ENCODE assay signal across 25 cellular contexts in genomic region chr2:357811-358210, GRCh38.
DNase-seq lines count a peak whose midpoint lies in the region; ATAC-seq, FAIRE-seq and TF ChIP-seq lines count a peak whose summit lies in the region.
"Had no signal": no experiment of that assay in that cellular context is flagged by ENCODE, and none has a peak within 500 bp of the region (broad histone marks: within the 10 kb centered on the region; RNA-seq: fewer than 3 reads in every experiment).

No MANE protein-coding gene starts in this region.

- H3K9me3 ChIP-seq in right atrium auricular region (no peaks in the 10 kb centered on the region), esophagus muscularis mucosa (peaks cover 0 to 12% (median 0%) of the 10 kb centered on the region in 4 donors)
- H3K9me3 ChIP-seq: BE2C had no signal

- DNase-seq in right atrium auricular region (ENCODE audit: low spot score) (peak; percentile 23), Right ventricle myocardium superior (no peak), esophagus muscularis mucosa (ENCODE audit: extremely low spot score) (peak; percentile 91), H54 (ENCODE audit: insufficient read length, low spot score) (no peak)
- DNase-seq: ACHN; BE2C; C1 segment of cervical spinal cord; CD4-positive, alpha-beta memory T cell; CD4-positive, CD25-positive, alpha-beta regulatory T cell; CD8-positive, alpha-beta memory T cell; COR-L47; DMS 273 treated with DMSO at 0.1 percent for 48 hours; DMS153; DMS53; DMS79; DND-41; EL; GDM1 had no signal

- ATAC-seq in Right ventricle myocardium superior (ENCODE audit: poor library complexity): no peak
- no peak for ATAC-seq in HG03432 (IDR thresholded peaks at IDR 0.05; ENCODE audit: unreplicated experiment)
- ATAC-seq: GM12878 had no signal

- H3K4me1 ChIP-seq in right atrium auricular region: no peaks in the 10 kb centered on the region
- H3K4me1 ChIP-seq in esophagus muscularis mucosa: no peaks in the 10 kb centered on the region
- H3K4me1 ChIP-seq: BE2C had no signal

- H3K27ac ChIP-seq in right atrium auricular region: no peak overlapping the region
- H3K27ac ChIP-seq in esophagus muscularis mucosa (replicated peaks in 1 of 4): no peak overlapping the region
- H3K27ac ChIP-seq: 22Rv1, BLaER1 had no signal

- 71% methylated on average over 2 of the region's 2 CpGs for WGBS in esophagus muscularis mucosa

- TF ChIP-seq EP300 in esophagus muscularis mucosa (IDR thresholded peaks at IDR 0.05): no peak

- TF ChIP-seq CTCF in right atrium auricular region (IDR thresholded peaks at IDR 0.05): no peak
- TF ChIP-seq CTCF in esophagus muscularis mucosa (IDR thresholded peaks at IDR 0.05): no peak

- FAIRE-seq in H54 (lab: Jason Lieb, UNC): no peak
- FAIRE-seq: A204.1, GM12878, GM12892, GM18507 had no signal

- intact Hi-C loops in Right ventricle myocardium superior (cut with DNase I) (no loop called here), esophagus muscularis mucosa (cut with DNase I) (no loop called here)

- no peaks in the 10 kb centered on the region for H3K27me3 ChIP-seq in right atrium auricular region
- peaks cover 0 to 35% (median 0%) of the 10 kb centered on the region in 4 donors for H3K27me3 ChIP-seq in esophagus muscularis mucosa
- H3K27me3 ChIP-seq: BE2C, BLaER1 had no signal

- H3K36me3 ChIP-seq in right atrium auricular region (no peaks in the 10 kb centered on the region), esophagus muscularis mucosa (no peaks in the 10 kb centered on the region)
- H3K36me3 ChIP-seq: BE2C, BLaER1 had no signal

- H3K4me3 ChIP-seq in right atrium auricular region (no peak overlapping the region), esophagus muscularis mucosa (no peak overlapping the region)
- H3K4me3 ChIP-seq: BLaER1, GM12878 had no signal

- TF ChIP-seq POLR2A in esophagus muscularis mucosa (IDR thresholded peaks at IDR 0.05; ENCODE audit: low read depth) (no peak), H54 (IDR thresholded peaks at IDR 0.05; ENCODE audit: low read depth, low read length) (no peak)

Comparison
In these comparisons a context has a peak if more than half of its experiments do, and no peak if none do; other contexts are left out.
1. DNase-seq: peak in right atrium auricular region (single experiment) and esophagus muscularis mucosa (single experiment); none in Right ventricle myocardium superior (single experiment) and H54 (single experiment).